26 cellular contexts compared by ENCODE assay signal in genomic region chr18:4806342-4806741, GRCh38.
"Had no signal": no experiment of that assay in that cellular context is flagged by ENCODE, and none has a peak within 500 bp of the region (broad histone marks: within the 10 kb centered on the region; RNA-seq: fewer than 3 reads in every experiment).

No MANE protein-coding gene starts in this region.

- H3K36me3 Mint-ChIP-seq: neural progenitor cell; stimulated activated naive B cell treated with anti-CD40 and anti-IgM and Interleukin-4, amounts not matched to agents 10 μg/mL and 1 μg/mL and 100 μg/mL, for 72 hours had no signal

- H3K36me3 ChIP-seq: heart right ventricle, left lung, lower lobe of right lung, neural progenitor cell, neutrophil, right lobe of liver, stomach, transverse colon, upper lobe of left lung, vagina had no signal

- DNase-seq: heart right ventricle; islet precursor cell; left cardiac atrium; left lung; lower lobe of right lung; mammary epithelial cell; mesenchymal stem cell; naive thymus-derived CD8-positive, alpha-beta T cell; nephron progenitor cell; occipital lobe; psoas muscle; right lobe of liver; stimulated activated CD4-positive, alpha-beta T cell treated with anti-CD3 and anti-CD28 coated beads, Interleukin-12 subunit alpha, Interleukin-12 subunit beta, amount 100 ng/mL, for 4 hours; stimulated activated CD4-positive, alpha-beta T cell treated with anti-CD3 and anti-CD28 coated beads, Interleukin-15, amount 100 ng/mL, for 24 hours; stimulated activated CD4-positive, alpha-beta T cell treated with anti-CD3 and anti-CD28 coated beads, Interleukin-2, amount 100 ng/mL, for 24 hours; stimulated activated CD4-positive, alpha-beta T cell treated with anti-CD3 and anti-CD28 coated beads, Interleukin-4, amount 100 ng/mL, for 1 hour; stimulated activated naive B cell treated with anti-CD40 and anti-IgM and Interleukin-4, amounts not matched to agents 10 μg/mL and 1 μg/mL and 100 μg/mL, for 72 hours; stimulated activated naive CD8-positive, alpha-beta T cell treated with anti-CD3 and anti-CD28 coated beads, Interleukin-15, Interleukin-2, amounts not matched to agents 100 U/mL and 50 U/mL, for 24 hours; stomach; transverse colon; upper lobe of left lung had no signal

- H3K27me3 ChIP-seq: heart right ventricle, hepatocyte, left lung, neural progenitor cell, neutrophil, right lobe of liver, stomach, transverse colon, upper lobe of left lung, vagina had no signal

- H3K4me1 ChIP-seq: heart right ventricle, left lung, lower lobe of right lung, parathyroid adenoma, psoas muscle, right lobe of liver, stomach, transverse colon, upper lobe of left lung, vagina had no signal

- H3K4me3 Mint-ChIP-seq: naive thymus-derived CD8-positive, alpha-beta T cell; nephron progenitor cell; neural progenitor cell; stimulated activated naive B cell treated with anti-CD40 and anti-IgM and Interleukin-4, amounts not matched to agents 10 μg/mL and 1 μg/mL and 100 μg/mL, for 72 hours had no signal

- H3K27me3 Mint-ChIP-seq: stimulated activated naive B cell treated with anti-CD40 and anti-IgM and Interleukin-4, amounts not matched to agents 10 μg/mL and 1 μg/mL and 100 μg/mL, for 72 hours had no signal

- H3K9me3 ChIP-seq: lower lobe of right lung, neutrophil, psoas muscle, right lobe of liver, transverse colon, vagina had no signal

- H3K4me1 Mint-ChIP-seq: naive thymus-derived CD8-positive, alpha-beta T cell; stimulated activated naive B cell treated with anti-CD40 and anti-IgM and Interleukin-4, amounts not matched to agents 10 μg/mL and 1 μg/mL and 100 μg/mL, for 72 hours had no signal

- H3K27ac Mint-ChIP-seq: naive thymus-derived CD8-positive, alpha-beta T cell; nephron progenitor cell; neural progenitor cell; stimulated activated naive B cell treated with anti-CD40 and anti-IgM and Interleukin-4, amounts not matched to agents 10 μg/mL and 1 μg/mL and 100 μg/mL, for 72 hours had no signal

- H3K4me3 ChIP-seq: heart right ventricle, hepatocyte, left lung, lower lobe of right lung, neural progenitor cell, psoas muscle, right lobe of liver, stomach, transverse colon, upper lobe of left lung, vagina had no signal

- H3K27ac ChIP-seq: heart right ventricle, hepatocyte, left lung, lower lobe of right lung, neural progenitor cell, neutrophil, parathyroid adenoma, psoas muscle, right lobe of liver, stomach, transverse colon, upper lobe of left lung, vagina had no signal
